Comparison of ENCODE assay signal across 20 cellular contexts in genomic region chr1:34889705-34890104, GRCh38. TPM values are rescaled to one million over a fixed set of nuclear protein-coding genes. Genes with fewer than 3 reads are reported as not detected.
DNase-seq lines count a peak whose midpoint lies in the region; ATAC-seq and TF ChIP-seq lines count a peak whose summit lies in the region.
"Had no signal": no experiment of that assay in that cellular context is flagged by ENCODE, and none has a peak within 500 bp of the region (broad histone marks: within the 10 kb centered on the region; RNA-seq: fewer than 3 reads in every experiment).

No MANE protein-coding gene starts in this region.

- peak; percentile 10 for DNase-seq in activated naive CD4-positive, alpha-beta T cell treated with anti-CD3 and anti-CD28 coated beads, Interleukin-2, amount 10 ng/mL, durations not matched to agents 7 days and 5 days
- DNase-seq in activated naive CD4-positive, alpha-beta T cell treated with anti-CD3 and anti-CD28 coated beads, Interleukin-2, amount 50 U/mL, for 72 hours (ENCODE audit: low spot score in 2 of 2), result no peak
- DNase-seq in coronary artery (ENCODE audit: low spot score), result peak; percentile 22
- DNase-seq in glutamatergic neuron, result no peak
- DNase-seq in HK-2 (ENCODE audit: unreplicated experiment), result no peak
- no peak for DNase-seq in retina
- DNase-seq: 8988T; Calu3; CD4-positive, alpha-beta memory T cell; DMS79 treated with DMSO at 0.1 percent for 48 hours; GF-D8; GOT3; H7; IMR-90 had no signal

- peaks cover 3% of the 10 kb centered on the region for H3K4me1 Mint-ChIP-seq in activated naive CD4-positive, alpha-beta T cell treated with anti-CD3 and anti-CD28 coated beads, Interleukin-2, amount 10 ng/mL, durations not matched to agents 7 days and 5 days
- peaks cover 8% of the 10 kb centered on the region for H3K4me1 Mint-ChIP-seq in glutamatergic neuron (ENCODE audit: low read depth, unreplicated experiment)

- ATAC-seq in activated naive CD4-positive, alpha-beta T cell treated with anti-CD3 and anti-CD28 coated beads, Interleukin-2, amount 50 U/mL, for 72 hours, result no peak
- no peak for ATAC-seq in HG03432 (IDR thresholded peaks at IDR 0.05; ENCODE audit: unreplicated experiment)
- ATAC-seq in GM19397 (IDR thresholded peaks at IDR 0.05; ENCODE audit: unreplicated experiment), result no peak
- ATAC-seq: HCT116 had no signal

- H3K27ac ChIP-seq in coronary artery, result no peak overlapping the region
- H3K27ac ChIP-seq: BLaER1 had no signal

- CTCF ChIA-PET in activated naive CD4-positive, alpha-beta T cell treated with anti-CD3 and anti-CD28 coated beads, Interleukin-2, amount 10 ng/mL, durations not matched to agents 7 days and 5 days (lab: Charles Lee), result no interaction called here

- peaks cover 5% of the 10 kb centered on the region for H3K9me3 Mint-ChIP-seq in activated naive CD4-positive, alpha-beta T cell treated with anti-CD3 and anti-CD28 coated beads, Interleukin-2, amount 10 ng/mL, durations not matched to agents 7 days and 5 days
- H3K9me3 Mint-ChIP-seq in activated naive CD4-positive, alpha-beta T cell treated with anti-CD3 and anti-CD28 coated beads, Interleukin-2, amount 50 U/mL, for 72 hours, result peaks cover 12% of the 10 kb centered on the region in 2 donors
- H3K9me3 Mint-ChIP-seq in glutamatergic neuron (ENCODE audit: unreplicated experiment), result peaks cover 3% of the 10 kb centered on the region

- no peak overlapping the region for H3K4me3 ChIP-seq in coronary artery
- H3K4me3 ChIP-seq: BLaER1 had no signal

- peaks cover 39% of the 10 kb centered on the region for H3K27me3 Mint-ChIP-seq in activated naive CD4-positive, alpha-beta T cell treated with anti-CD3 and anti-CD28 coated beads, Interleukin-2, amount 10 ng/mL, durations not matched to agents 7 days and 5 days
- H3K27me3 Mint-ChIP-seq in glutamatergic neuron (ENCODE audit: unreplicated experiment), result peaks cover 5% of the 10 kb centered on the region

- no peaks in the 10 kb centered on the region for H3K36me3 Mint-ChIP-seq in activated naive CD4-positive, alpha-beta T cell treated with anti-CD3 and anti-CD28 coated beads, Interleukin-2, amount 10 ng/mL, durations not matched to agents 7 days and 5 days
- H3K36me3 Mint-ChIP-seq in activated naive CD4-positive, alpha-beta T cell treated with anti-CD3 and anti-CD28 coated beads, Interleukin-2, amount 50 U/mL, for 72 hours, result peaks cover 9 to 20% of the 10 kb centered on the region in 2 donors
- peaks cover 12% of the 10 kb centered on the region for H3K36me3 Mint-ChIP-seq in glutamatergic neuron (ENCODE audit: unreplicated experiment)

- H3K27ac Mint-ChIP-seq in activated naive CD4-positive, alpha-beta T cell treated with anti-CD3 and anti-CD28 coated beads, Interleukin-2, amount 10 ng/mL, durations not matched to agents 7 days and 5 days, result no peak overlapping the region
- H3K27ac Mint-ChIP-seq in activated naive CD4-positive, alpha-beta T cell treated with anti-CD3 and anti-CD28 coated beads, Interleukin-2, amount 50 U/mL, for 72 hours, result no peak overlapping the region
- peak overlapping the region; percentile 89 for H3K27ac Mint-ChIP-seq in glutamatergic neuron (ENCODE audit: unreplicated experiment)
- H3K27ac Mint-ChIP-seq: CD14-positive monocyte; CD4-positive, alpha-beta memory T cell had no signal

- TF ChIP-seq CTCF in coronary artery (IDR thresholded peaks at IDR 0.05), result no peak
- TF ChIP-seq CTCF in glutamatergic neuron (IDR thresholded peaks at IDR 0.05; ENCODE audit: partially characterized antibody, unreplicated experiment), result no peak

- H3K4me3 Mint-ChIP-seq in activated naive CD4-positive, alpha-beta T cell treated with anti-CD3 and anti-CD28 coated beads, Interleukin-2, amount 10 ng/mL, durations not matched to agents 7 days and 5 days, result no peak overlapping the region
- peak overlapping the region; percentile 57 for H3K4me3 Mint-ChIP-seq in glutamatergic neuron (ENCODE audit: unreplicated experiment)
- H3K4me3 Mint-ChIP-seq: CD4-positive, alpha-beta memory T cell had no signal

RNA-seq across cellular contexts. Expression of gene SMIM12, which starts 30.2 kb away (rescaled TPM):
- total RNA-seq in activated naive CD4-positive, alpha-beta T cell treated with anti-CD3 and anti-CD28 coated beads, Interleukin-2, amount 50 U/mL, for 72 hours, result 10 to 100 TPM; 48.7 to 49.1 TPM
- total RNA-seq in glutamatergic neuron (ENCODE audit: unreplicated experiment), result 59.9 TPM

RNA-seq across cellular contexts. Expression of gene DLGAP3, which starts 39.7 kb away (rescaled TPM):
- under 1 TPM; 0.71 to 0.84 TPM for total RNA-seq in activated naive CD4-positive, alpha-beta T cell treated with anti-CD3 and anti-CD28 coated beads, Interleukin-2, amount 50 U/mL, for 72 hours
- total RNA-seq in glutamatergic neuron (ENCODE audit: unreplicated experiment), result 44.8 TPM
- total RNA-seq: A673, IMR-90 had no signal

Comparison
In these comparisons a context has a peak if more than half of its experiments do, and no peak if none do; other contexts are left out.
1. DNase-seq: peak in activated naive CD4-positive, alpha-beta T cell treated with anti-CD3 and anti-CD28 coated beads, Interleukin-2, amount 10 ng/mL, durations not matched to agents 7 days and 5 days (single experiment) and coronary artery (single experiment); none in activated naive CD4-positive, alpha-beta T cell treated with anti-CD3 and anti-CD28 coated beads, Interleukin-2, amount 50 U/mL, for 72 hours (0 of 2), glutamatergic neuron (single experiment), HK-2 (single experiment) and retina (single experiment).
2. RNA of gene DLGAP3, which starts 39.7 kb away (total RNA-seq): 44.8 TPM in glutamatergic neuron (single experiment); 0.71 to 0.84 TPM in activated naive CD4-positive, alpha-beta T cell treated with anti-CD3 and anti-CD28 coated beads, Interleukin-2, amount 50 U/mL, for 72 hours; every median in the first group is over 10 times any median in the second.